Comparison of ENCODE assay signal across 8 cellular contexts in genomic region chr12:27524489-27524835, GRCh38. TPM values are rescaled to one million over a fixed set of nuclear protein-coding genes. Genes with fewer than 3 reads are reported as not detected.
DNase-seq lines count a peak whose midpoint lies in the region; ATAC-seq, FAIRE-seq and TF ChIP-seq lines count a peak whose summit lies in the region.

No MANE protein-coding gene starts in this region.

- H3K27ac Mint-ChIP-seq in CD14-positive monocyte: peak overlapping the region in 3 of 7 donors; percentile 20 to 85 (median 85)
- peak overlapping the region; percentile 92 for H3K27ac Mint-ChIP-seq in chondrocyte (ENCODE audit: unreplicated experiment)
- no peak overlapping the region for H3K27ac Mint-ChIP-seq in natural killer cell treated with Interleukin-12 subunit alpha and Interleukin-12 subunit beta and Interleukin-15 and Interleukin-18, amount 100 ng/mL, for 72 hours

- no peak for ATAC-seq in natural killer cell treated with Interleukin-12 subunit alpha and Interleukin-12 subunit beta and Interleukin-15 and Interleukin-18, amount 100 ng/mL, for 72 hours
- no peak for ATAC-seq in GM18873 (IDR thresholded peaks at IDR 0.05; ENCODE audit: low FRiP score, unreplicated experiment)
- ATAC-seq in HG02588 (IDR thresholded peaks at IDR 0.05; ENCODE audit: unreplicated experiment): no peak

- peak overlapping the region; percentile 96 for H3K4me3 ChIP-seq in HL-60 (replicated peaks; ENCODE audit: insufficient read depth, low read length)

- DNase-seq in CD14-positive monocyte (ENCODE audit: low spot score) (no peak), HL-60 (ENCODE audit: low read depth in 1 of 2, low spot score in 1 of 2) (no peak), chondrocyte (ENCODE audit: low spot score) (no peak), nucleus accumbens (lab: John Stamatoyannopoulos, UW) (no peak), HTR-8/SVneo (ENCODE audit: insufficient read length, low spot score) (no peak)
- no peak for DNase-seq in natural killer cell treated with Interleukin-12 subunit alpha and Interleukin-12 subunit beta and Interleukin-15 and Interleukin-18, amount 100 ng/mL, for 72 hours (ENCODE audit: low spot score)

- H3K9me3 Mint-ChIP-seq in CD14-positive monocyte: peaks cover 0 to 2% (median 0%) of the 10 kb centered on the region in 7 donors
- no peaks in the 10 kb centered on the region for H3K9me3 Mint-ChIP-seq in chondrocyte (ENCODE audit: low read depth)
- H3K9me3 Mint-ChIP-seq in natural killer cell treated with Interleukin-12 subunit alpha and Interleukin-12 subunit beta and Interleukin-15 and Interleukin-18, amount 100 ng/mL, for 72 hours: no peaks in the 10 kb centered on the region

- no peak overlapping the region for H3K27ac ChIP-seq in HL-60 (replicated peaks)

- FAIRE-seq in HTR-8/SVneo (lab: Jason Lieb, UNC): no peak

- H3K4me3 Mint-ChIP-seq in CD14-positive monocyte (peak overlapping the region; percentile 95 to 98), chondrocyte (ENCODE audit: unreplicated experiment) (peak overlapping the region; percentile 88)
- peak overlapping the region; percentile 96 for H3K4me3 Mint-ChIP-seq in natural killer cell treated with Interleukin-12 subunit alpha and Interleukin-12 subunit beta and Interleukin-15 and Interleukin-18, amount 100 ng/mL, for 72 hours

- H3K27me3 Mint-ChIP-seq in CD14-positive monocyte (ENCODE audit: low read depth in 3 of 3) (peaks cover 0 to 4% (median 0%) of the 10 kb centered on the region in 3 donors), chondrocyte (ENCODE audit: low read depth) (no peaks in the 10 kb centered on the region)
- H3K27me3 Mint-ChIP-seq in natural killer cell treated with Interleukin-12 subunit alpha and Interleukin-12 subunit beta and Interleukin-15 and Interleukin-18, amount 100 ng/mL, for 72 hours: peaks cover 40 to 46% of the 10 kb centered on the region in 2 donors

- H3K27me3 ChIP-seq in HL-60 (ENCODE audit: insufficient read depth, poor library complexity, severe bottlenecking): peaks cover under 1% of the 10 kb centered on the region

- intact Hi-C loops in CD14-positive monocyte (cut with micrococcal nuclease): no loop called here

- TF ChIP-seq CTCF in CD14-positive monocyte (IDR thresholded peaks at IDR 0.05): no peak
- TF ChIP-seq CTCF in HL-60 (IDR thresholded peaks at IDR 0.05; ENCODE audit: insufficient read depth, low read length): no peak
- peak; percentile 59 for TF ChIP-seq CTCF in chondrocyte (IDR thresholded peaks at IDR 0.05)

- H3K36me3 Mint-ChIP-seq in CD14-positive monocyte: no peaks in the 10 kb centered on the region
- no peaks in the 10 kb centered on the region for H3K36me3 Mint-ChIP-seq in chondrocyte (ENCODE audit: low read depth)
- H3K36me3 Mint-ChIP-seq in natural killer cell treated with Interleukin-12 subunit alpha and Interleukin-12 subunit beta and Interleukin-15 and Interleukin-18, amount 100 ng/mL, for 72 hours: no peaks in the 10 kb centered on the region

- peaks cover 26% of the 10 kb centered on the region for H3K4me1 Mint-ChIP-seq in CD14-positive monocyte
- H3K4me1 Mint-ChIP-seq in chondrocyte (ENCODE audit: low read depth): peaks cover 59% of the 10 kb centered on the region
- H3K4me1 Mint-ChIP-seq in natural killer cell treated with Interleukin-12 subunit alpha and Interleukin-12 subunit beta and Interleukin-15 and Interleukin-18, amount 100 ng/mL, for 72 hours (ENCODE audit: low read depth in 2 of 2): peaks cover 16 to 22% of the 10 kb centered on the region in 2 donors

RNA-seq across cellular contexts. Expression of gene PPFIBP1, which starts 0.5 kb away (rescaled TPM):
- under 1 TPM; 0.25 to 0.79 TPM for polyA plus RNA-seq in CD14-positive monocyte
- total RNA-seq in chondrocyte: 83.6 to 87.6 TPM (median 85.0 TPM) in 3 replicates
- 10 to 100 TPM in 1 of 2 donors, 1 to 10 TPM in 1; 9.0 to 12.9 TPM for total RNA-seq in natural killer cell treated with Interleukin-12 subunit alpha and Interleukin-12 subunit beta and Interleukin-15 and Interleukin-18, amount 100 ng/mL, for 72 hours
